In genomic region chr22:42673898-42674390, GRCh38 we compare ENCODE assay signal across 1 cellular context.
TF ChIP-seq lines count a peak whose summit lies in the region.

No MANE protein-coding gene starts in this region.

TF ChIP-seq in WTC11, 78 proteins besides CTCF, POLR2A, EP300 and RAD21 (continued from another document):
- no peak for TF ChIP-seq E2F5 (CRISPR knock-in tag; IDR thresholded peaks at IDR 0.05)
- no peak for TF ChIP-seq SP1 (CRISPR knock-in tag; conservative IDR thresholded peaks at IDR 0.05)
- no peak for TF ChIP-seq IRF1 (CRISPR knock-in tag; IDR thresholded peaks at IDR 0.05)
- no peak for TF ChIP-seq MYBL2 (CRISPR knock-in tag; IDR thresholded peaks at IDR 0.05)
- TF ChIP-seq ZNF121 (CRISPR knock-in tag; IDR thresholded peaks at IDR 0.05) = no peak
- no peak for TF ChIP-seq IRF2 (CRISPR knock-in tag; IDR thresholded peaks at IDR 0.05; ENCODE audit: borderline replicate concordance, low read depth)
- no peak for TF ChIP-seq ELF4 (CRISPR knock-in tag; IDR thresholded peaks at IDR 0.05; ENCODE audit: low read depth)
- no peak for TF ChIP-seq ZNF281 (CRISPR knock-in tag; IDR thresholded peaks at IDR 0.05)
- no peak for TF ChIP-seq TCF7 (CRISPR knock-in tag; IDR thresholded peaks at IDR 0.05; ENCODE audit: low read depth)
- TF ChIP-seq GTF2I (CRISPR knock-in tag; conservative IDR thresholded peaks at IDR 0.05) = no peak
- TF ChIP-seq ZNF416 (CRISPR knock-in tag; IDR thresholded peaks at IDR 0.05) = no peak
